19 cellular contexts compared by ENCODE assay signal in genomic region chr18:57710226-57710625, GRCh38.
DNase-seq lines count a peak whose midpoint lies in the region; FAIRE-seq and TF ChIP-seq lines count a peak whose summit lies in the region.
"Had no signal": no experiment of that assay in that cellular context is flagged by ENCODE, and none has a peak within 500 bp of the region (broad histone marks: within the 10 kb centered on the region; RNA-seq: fewer than 3 reads in every experiment).

No MANE protein-coding gene starts in this region.

- intact Hi-C loops in A673 (cut with micrococcal nuclease; ENCODE audit: unreplicated experiment) (no loop called here), adrenal gland (cut with DNase I) (no loop called here), kidney (cut with DNase I) (no loop called here)

- peaks cover 75% of the 10 kb centered on the region for H3K4me1 Mint-ChIP-seq in HFFc6 (ENCODE audit: low read depth)
- peaks cover 25% of the 10 kb centered on the region for H3K4me1 Mint-ChIP-seq in neural crest cell

- TF ChIP-seq CTCF in A673 (conservative IDR thresholded peaks at IDR 0.05; ENCODE audit: low read depth, low read length) (no peak), HFFc6 (IDR thresholded peaks at IDR 0.05) (no peak), neural crest cell (conservative IDR thresholded peaks at IDR 0.05) (no peak), adrenal gland (IDR thresholded peaks at IDR 0.05) (no peak), kidney (IDR thresholded peaks at IDR 0.05; ENCODE audit: borderline replicate concordance, extremely low read depth, insufficient read depth) (no peak)

- H3K27me3 ChIP-seq in A673 (replicated peaks; ENCODE audit: insufficient read depth, low read depth, low read length, poor library complexity) (no peaks in the 10 kb centered on the region), adrenal gland (no peaks in the 10 kb centered on the region)
- H3K27me3 ChIP-seq: BE2C, SJSA1 had no signal

- 79 to 93% (median 91%) methylated on average over 4 of the region's 4 CpGs for WGBS in adrenal gland, 4 donors

- CTCF ChIA-PET in A673 (lab: Charles Lee), result interaction anchor here (0.7 kb wide), 1 partner anchor 11 kb away, joined by 4 read pairs; no protein-coding TSS in a partner anchor

- peaks cover 2% of the 10 kb centered on the region for H3K27me3 Mint-ChIP-seq in HFFc6 (ENCODE audit: insufficient read depth)
- no peaks in the 10 kb centered on the region for H3K27me3 Mint-ChIP-seq in neural crest cell (ENCODE audit: low read depth)

- H3K36me3 ChIP-seq in A673 (ENCODE audit: insufficient read depth, low read length, poor library complexity, severe bottlenecking), result no peaks in the 10 kb centered on the region
- H3K36me3 ChIP-seq in adrenal gland (replicated peaks in 1 of 2), result no peaks in the 10 kb centered on the region
- no peaks in the 10 kb centered on the region for H3K36me3 ChIP-seq in kidney (ENCODE audit: control insufficient read depth in 1 of 2, insufficient read depth in 2 of 2, low read length in 2 of 2)
- H3K36me3 ChIP-seq: BE2C, SJSA1 had no signal

- no peak for FAIRE-seq in kidney (lab: Jason Lieb, UNC)
- FAIRE-seq: A204.1, GM12878 had no signal

- POLR2A ChIA-PET in A673 (lab: Charles Lee; ENCODE audit: low non-redundant PET), result no interaction called here

- H3K27ac ChIP-seq in A673 (ENCODE audit: low read depth, low read length, poor library complexity, severe bottlenecking), result peak overlapping the region; percentile 13
- H3K27ac ChIP-seq in adrenal gland, result no peak overlapping the region
- H3K27ac ChIP-seq in kidney (ENCODE audit: low read depth in 2 of 2, low read length in 2 of 2), result no peak overlapping the region
- H3K27ac ChIP-seq: GM23248, SJSA1 had no signal

- H3K27ac Mint-ChIP-seq in HFFc6 (peak overlapping the region; percentile 49; the same call in 1 of the 2 replicates), neural crest cell (ENCODE audit: unreplicated experiment) (peak overlapping the region; percentile 20)

- H3K4me3 ChIP-seq in A673 (ENCODE audit: low read depth, low read length, poor library complexity, severe bottlenecking) (no peak overlapping the region), adrenal gland (no peak overlapping the region), kidney (ENCODE audit: low read length in 2 of 2) (no peak overlapping the region)
- H3K4me3 ChIP-seq: GM12878, GM23248, SJSA1 had no signal

- no peak overlapping the region for H3K9ac ChIP-seq in kidney (ENCODE audit: low read length in 2 of 2)
- H3K9ac ChIP-seq: GM23248 had no signal

- H3K36me3 Mint-ChIP-seq in HFFc6 (ENCODE audit: low read depth) (peaks cover 40% of the 10 kb centered on the region), neural crest cell (ENCODE audit: low read depth) (peaks cover 5% of the 10 kb centered on the region)

- BruUV-seq in A673 (replicated peaks; lab: Mats Ljungman, UMichigan), result no TSS peak

- H3K9me3 ChIP-seq in A673 (ENCODE audit: low read depth, low read length, poor library complexity, severe bottlenecking) (peaks cover 3% of the 10 kb centered on the region), adrenal gland (replicated peaks in 1 of 3) (no peaks in the 10 kb centered on the region), kidney (ENCODE audit: control insufficient read depth in 1 of 2, low read length in 2 of 2) (no peaks in the 10 kb centered on the region)
- H3K9me3 ChIP-seq: BE2C, SJSA1 had no signal

- H3K4me3 Mint-ChIP-seq in HFFc6, result no peak overlapping the region
- no peak overlapping the region for H3K4me3 Mint-ChIP-seq in neural crest cell
- H3K4me3 Mint-ChIP-seq: H9 had no signal

- H3K4me1 ChIP-seq in A673 (ENCODE audit: insufficient read depth, low read length, poor library complexity, severe bottlenecking), result peaks cover 15% of the 10 kb centered on the region
- H3K4me1 ChIP-seq in adrenal gland (replicated peaks in 1 of 2), result peaks cover 0 to 12% of the 10 kb centered on the region in 2 donors
- H3K4me1 ChIP-seq in kidney (ENCODE audit: control insufficient read depth in 1 of 2, insufficient read depth in 1 of 2, low read depth in 1 of 2, low read length in 2 of 2), result peaks cover 0 to 6% of the 10 kb centered on the region in 2 donors
- H3K4me1 ChIP-seq: BE2C, SJSA1 had no signal

- TF ChIP-seq POLR2A in adrenal gland (IDR thresholded peaks at IDR 0.05), result no peak

- H3K9me3 Mint-ChIP-seq in HFFc6 (no peaks in the 10 kb centered on the region; the same call in 1 of the 2 replicates), neural crest cell (peaks cover 5% of the 10 kb centered on the region)

- DNase-seq in A673 (ENCODE audit: low spot score) (no peak), HFFc6 (no peak), NCI-H524 treated with DMSO at 0.1 percent for 48 hours (lab: John Stamatoyannopoulos, UW) (peak; percentile 66), neural crest cell (ENCODE audit: low read depth, low spot score) (no peak), adrenal gland (no peak), SIG-M5 (lab: John Stamatoyannopoulos, UW) (no peak), kidney (no peak)
- no peak for DNase-seq in stimulated activated CD4-positive, alpha-beta T cell treated with anti-CD3 and anti-CD28 coated beads, Interleukin-4, amount 100 ng/mL, for 24 hours
- DNase-seq: BE2C, DND-41, GM23248, H9, Kasumi-1, NCI-H1417, NCI-H187 treated with DMSO at 0.1 percent for 48 hours, NCI-H69 had no signal
